16 cellular contexts compared by ENCODE assay signal in genomic region chr14:61701946-61702345, GRCh38. TPM values are rescaled to one million over a fixed set of nuclear protein-coding genes. Genes with fewer than 3 reads are reported as not detected.
A peak's percentile ranks its signal among the peaks of the same experiment; 100 is the strongest.
DNase-seq lines count a peak whose midpoint lies in the region; ATAC-seq and TF ChIP-seq lines count a peak whose summit lies in the region.
"Had no signal": no experiment of that assay in that cellular context is flagged by ENCODE, and none has a peak within 500 bp of the region (broad histone marks: within the 10 kb centered on the region; RNA-seq: fewer than 3 reads in every experiment).

No MANE protein-coding gene starts in this region.

- peak; percentile 37 for DNase-seq in activated T-cell treated with anti-CD3 and anti-CD28 coated beads, Interleukin-2, amount 50 U/mL, for 24 hours
- DNase-seq in activated T-cell treated with anti-CD3 and anti-CD28 coated beads for 4 hours: no peak
- DNase-seq in T-helper 17 cell: no peak
- no peak for DNase-seq in chondrocyte (ENCODE audit: low spot score)
- DNase-seq in skeletal muscle cell (ENCODE audit: low read depth): no peak
- DNase-seq in DMS 273 treated with DMSO at 0.1 percent for 48 hours (lab: John Stamatoyannopoulos, UW): no peak
- no peak for DNase-seq in ACHN
- no peak for DNase-seq in iPS-NIHi11 (ENCODE audit: low spot score)
- DNase-seq: body of pancreas; DMS153; effector CD4-positive, alpha-beta T cell; midbrain; NCI-H2029 treated with DMSO at 0.1 percent for 48 hours; NCI-H774; ovary; thyroid gland had no signal

- peak overlapping the region; percentile 89 for H3K4me3 ChIP-seq in skeletal muscle cell (ENCODE audit: low read depth, low read length)
- H3K4me3 ChIP-seq: body of pancreas, ovary, thyroid gland had no signal

- peak overlapping the region; percentile 72 for H3K4me3 Mint-ChIP-seq in activated T-cell treated with anti-CD3 and anti-CD28 coated beads, Interleukin-2, amount 50 U/mL, for 24 hours
- H3K4me3 Mint-ChIP-seq in T-helper 17 cell (peak overlapping the region; percentile 67), chondrocyte (ENCODE audit: unreplicated experiment) (peak overlapping the region; percentile 93)

- TF ChIP-seq CTCF in chondrocyte (IDR thresholded peaks at IDR 0.05): no peak

- no peaks in the 10 kb centered on the region for H3K27me3 Mint-ChIP-seq in activated T-cell treated with anti-CD3 and anti-CD28 coated beads, Interleukin-2, amount 50 U/mL, for 24 hours
- H3K27me3 Mint-ChIP-seq in T-helper 17 cell: no peaks in the 10 kb centered on the region
- no peaks in the 10 kb centered on the region for H3K27me3 Mint-ChIP-seq in chondrocyte (ENCODE audit: low read depth)

- peak overlapping the region; percentile 86 for H3K27ac Mint-ChIP-seq in activated T-cell treated with anti-CD3 and anti-CD28 coated beads, Interleukin-2, amount 50 U/mL, for 24 hours
- peak overlapping the region; percentile 92 for H3K27ac Mint-ChIP-seq in T-helper 17 cell
- H3K27ac Mint-ChIP-seq in chondrocyte (ENCODE audit: unreplicated experiment): peak overlapping the region; percentile 82

- peaks cover 88% of the 10 kb centered on the region for H3K36me3 Mint-ChIP-seq in activated T-cell treated with anti-CD3 and anti-CD28 coated beads, Interleukin-2, amount 50 U/mL, for 24 hours (ENCODE audit: low read depth)
- no peaks in the 10 kb centered on the region for H3K36me3 Mint-ChIP-seq in T-helper 17 cell (ENCODE audit: low read depth)
- peaks cover 10% of the 10 kb centered on the region for H3K36me3 Mint-ChIP-seq in chondrocyte (ENCODE audit: low read depth)

- in situ Hi-C loops in ACHN (cut with HindIII; ENCODE audit: low pct_ligation_motif_present, low pct_unique_long_range_greater_than_20kb, low sequenced_read_pairs): no loop called here

- H3K9me3 ChIP-seq in T-helper 17 cell (ENCODE audit: control insufficient read depth, low read length, poor library complexity, severe bottlenecking): no peaks in the 10 kb centered on the region
- H3K9me3 ChIP-seq: body of pancreas, ovary, thyroid gland had no signal

- ATAC-seq in T-helper 17 cell: peak; percentile 20
- ATAC-seq: body of pancreas had no signal

- no peaks in the 10 kb centered on the region for H3K9me3 Mint-ChIP-seq in activated T-cell treated with anti-CD3 and anti-CD28 coated beads, Interleukin-2, amount 50 U/mL, for 24 hours
- no peaks in the 10 kb centered on the region for H3K9me3 Mint-ChIP-seq in chondrocyte (ENCODE audit: low read depth)

- peaks cover 80% of the 10 kb centered on the region for H3K4me1 Mint-ChIP-seq in activated T-cell treated with anti-CD3 and anti-CD28 coated beads, Interleukin-2, amount 50 U/mL, for 24 hours (ENCODE audit: low read depth)
- H3K4me1 Mint-ChIP-seq in T-helper 17 cell (peaks cover 57% of the 10 kb centered on the region), chondrocyte (ENCODE audit: low read depth) (peaks cover 73% of the 10 kb centered on the region)

RNA-seq across cellular contexts. Expression of gene HIF1A, which starts 6.6 kb away (rescaled TPM):
- total RNA-seq in T-helper 17 cell (100 to 1,000 TPM; 175 to 204 TPM), chondrocyte (466 to 676 TPM (median 660 TPM) in 3 replicates)
